29 cellular contexts compared by ENCODE assay signal in the genomic region with DNA sequence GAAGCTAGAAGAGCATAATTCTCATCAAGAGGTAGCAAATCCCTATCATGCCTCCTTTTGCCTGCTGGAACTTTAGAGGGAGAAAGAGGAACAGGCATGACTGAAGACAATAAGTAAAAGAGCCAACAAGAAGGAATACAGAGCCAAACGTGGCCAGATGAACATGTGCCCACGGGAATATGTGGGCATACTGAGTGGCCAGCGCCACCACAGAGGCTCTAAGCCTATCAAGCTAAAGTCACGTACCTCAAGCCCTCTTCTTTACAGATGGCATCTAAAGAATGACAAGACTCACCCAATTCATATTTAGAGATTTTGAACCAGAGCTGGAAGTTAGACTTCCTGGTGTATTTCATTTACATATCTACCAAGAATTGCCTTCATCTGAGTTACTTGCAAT.
"Had no signal": no experiment of that assay in that cellular context is flagged by ENCODE, and none has a peak within 500 bp of the region (broad histone marks: within the 10 kb centered on the region; RNA-seq: fewer than 3 reads in every experiment).

No MANE protein-coding gene starts in this region.

- ATAC-seq: activated CD8-positive, alpha-beta T cell treated with anti-CD3 and anti-CD28 coated beads for 36 hours; activated T-cell treated with anti-CD3 and anti-CD28 coated beads, Interleukin-2, amount 50 U/mL, for 72 hours; activated T-helper 17 cell treated with anti-CD3 and anti-CD28 coated beads, Interleukin-2, amount 50 U/mL, for 72 hours; PC-3; Right ventricle myocardium inferior had no signal

- H3K27ac ChIP-seq: brain microvascular endothelial cell, RWPE1, SK-N-MC, WERI-Rb-1 had no signal

- H3K27me3 ChIP-seq: brain microvascular endothelial cell had no signal

- H3K4me3 ChIP-seq: SK-N-MC had no signal

- DNase-seq: activated CD4-positive, alpha-beta T cell treated with anti-CD3 and anti-CD28 coated beads for 1 hour; activated CD4-positive, alpha-beta T cell treated with anti-CD3 and anti-CD28 coated beads for 48 hours; activated CD4-positive, CD25-positive, alpha-beta regulatory T cell; activated CD8-positive, alpha-beta T cell treated with anti-CD3 and anti-CD28 coated beads for 36 hours; activated effector memory CD4-positive, alpha-beta T cell treated with anti-CD3 and anti-CD28 coated beads, Interleukin-2, amount 50 U/mL, for 16 hours; activated naive CD4-positive, alpha-beta T cell; activated naive CD4-positive, alpha-beta T cell treated with anti-CD3 and anti-CD28 coated beads, Interleukin-2, amount 50 U/mL, for 16 hours; activated naive CD8-positive, alpha-beta T cell treated with anti-CD3 and anti-CD28 coated beads for 36 hours; activated T-cell treated with anti-CD3 and anti-CD28 coated beads, Interleukin-2, amount 50 U/mL, for 1 hour; activated T-cell treated with anti-CD3 and anti-CD28 coated beads, Interleukin-2, amount 50 U/mL, for 72 hours; amniotic stem cell; aorta; brain microvascular endothelial cell; central memory CD4-positive, alpha-beta T cell; Kasumi-1; NCI-H1092; NCI-H1436 treated with DMSO at 0.1 percent for 48 hours; NCI-H2029; NCI-H345; NCI-H524 treated with DMSO at 0.1 percent for 48 hours; NCI-H748 treated with DMSO at 0.1 percent for 48 hours; NK-92 treated with Interleukin-12 subunit alpha and Interleukin-12 subunit beta, amount 100 ng/mL, for 24 hours; PC-3; T1000; WERI-Rb-1 had no signal

- H3K36me3 ChIP-seq: brain microvascular endothelial cell, WERI-Rb-1 had no signal
